Comparison of ENCODE assay signal across 1 cellular context in genomic region chr3:15102256-15102655, GRCh38.
TF ChIP-seq lines count a peak whose summit lies in the region.

No MANE protein-coding gene starts in this region.

TF ChIP-seq in K562, 482 proteins besides CTCF, POLR2A, EP300 and RAD21:
- TF ChIP-seq ZSCAN29 (IDR thresholded peaks at IDR 0.05) (no peak), ZNF512 (tag; IDR thresholded peaks at IDR 0.05) (0 out of 2 replicates have a peak, but pooled peaks have one; percentile 19), TRIM25 (IDR thresholded peaks at IDR 0.05; ENCODE audit: borderline replicate concordance) (no peak)
